ENCODE assay signal across 11 cellular contexts in the genomic region with DNA sequence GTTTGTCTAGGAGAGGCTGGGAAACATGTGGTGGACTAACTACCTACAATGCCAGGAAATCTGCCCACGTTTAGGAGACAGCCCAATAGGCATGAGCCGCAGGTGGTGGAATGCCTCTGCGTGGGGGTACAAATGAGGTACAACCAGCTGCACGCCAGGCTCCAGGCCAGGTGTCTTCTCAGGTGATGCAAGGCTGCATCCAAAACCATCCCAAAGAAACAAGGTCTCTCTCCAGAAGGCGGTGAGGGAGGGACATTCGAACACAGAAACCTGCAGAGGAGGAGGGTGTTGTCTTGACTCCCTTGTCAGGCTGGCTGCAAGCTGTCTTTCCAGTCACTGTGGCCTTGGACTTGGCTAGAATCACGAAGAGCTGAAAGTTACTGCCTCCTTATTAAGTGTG.
"Had no signal": no experiment of that assay in that cellular context is flagged by ENCODE, and none has a peak within 500 bp of the region (broad histone marks: within the 10 kb centered on the region; RNA-seq: fewer than 3 reads in every experiment).

No MANE protein-coding gene starts in this region.

- H3K27ac Mint-ChIP-seq: natural killer cell treated with Interleukin-12 subunit alpha and Interleukin-12 subunit beta and Interleukin-15 and Interleukin-18, amount 100 ng/mL, for 72 hours; T-helper 2 cell treated with Interferon-gamma antibody and Interleukin-4, amounts not matched to agents 5 μg/mL and 100 μg/mL, for 36 hours had no signal

- ATAC-seq: activated CD4-positive, CD25-positive, alpha-beta regulatory T cell treated with anti-CD3 and anti-CD28 coated beads, Interleukin-2, amount 50 U/mL, for 24 hours; left ventricle myocardium superior; natural killer cell treated with Interleukin-12 subunit alpha and Interleukin-12 subunit beta and Interleukin-15 and Interleukin-18, amount 100 ng/mL, for 72 hours had no signal

- DNase-seq: activated CD4-positive, alpha-beta T cell treated with anti-CD3 and anti-CD28 coated beads, Interleukin-2, amount 50 U/mL, for 1 hour; activated CD8-positive, alpha-beta memory T cell treated with anti-CD3 and anti-CD28 coated beads for 24 hours; hypothalamus; kidney; left ventricle myocardium superior; right lobe of liver had no signal

- H3K36me3 ChIP-seq: esophagus muscularis mucosa, right lobe of liver, thoracic aorta had no signal

- H3K9me3 Mint-ChIP-seq: natural killer cell treated with Interleukin-12 subunit alpha and Interleukin-12 subunit beta and Interleukin-15 and Interleukin-18, amount 100 ng/mL, for 72 hours; T-helper 2 cell treated with Interferon-gamma antibody and Interleukin-4, amounts not matched to agents 5 μg/mL and 100 μg/mL, for 36 hours had no signal

- H3K27me3 ChIP-seq: esophagus muscularis mucosa, right lobe of liver had no signal

- H3K4me3 ChIP-seq: esophagus muscularis mucosa, right lobe of liver, thoracic aorta had no signal

- H3K27me3 Mint-ChIP-seq: natural killer cell treated with Interleukin-12 subunit alpha and Interleukin-12 subunit beta and Interleukin-15 and Interleukin-18, amount 100 ng/mL, for 72 hours had no signal

- H3K4me3 Mint-ChIP-seq: natural killer cell treated with Interleukin-12 subunit alpha and Interleukin-12 subunit beta and Interleukin-15 and Interleukin-18, amount 100 ng/mL, for 72 hours; T-helper 2 cell treated with Interferon-gamma antibody and Interleukin-4, amounts not matched to agents 5 μg/mL and 100 μg/mL, for 36 hours had no signal

- H3K9me3 ChIP-seq: esophagus muscularis mucosa, right lobe of liver, thoracic aorta had no signal

- H3K36me3 Mint-ChIP-seq: natural killer cell treated with Interleukin-12 subunit alpha and Interleukin-12 subunit beta and Interleukin-15 and Interleukin-18, amount 100 ng/mL, for 72 hours had no signal

- H3K27ac ChIP-seq: esophagus muscularis mucosa, right lobe of liver had no signal
